14 cellular contexts compared by ENCODE assay signal in the genomic region with DNA sequence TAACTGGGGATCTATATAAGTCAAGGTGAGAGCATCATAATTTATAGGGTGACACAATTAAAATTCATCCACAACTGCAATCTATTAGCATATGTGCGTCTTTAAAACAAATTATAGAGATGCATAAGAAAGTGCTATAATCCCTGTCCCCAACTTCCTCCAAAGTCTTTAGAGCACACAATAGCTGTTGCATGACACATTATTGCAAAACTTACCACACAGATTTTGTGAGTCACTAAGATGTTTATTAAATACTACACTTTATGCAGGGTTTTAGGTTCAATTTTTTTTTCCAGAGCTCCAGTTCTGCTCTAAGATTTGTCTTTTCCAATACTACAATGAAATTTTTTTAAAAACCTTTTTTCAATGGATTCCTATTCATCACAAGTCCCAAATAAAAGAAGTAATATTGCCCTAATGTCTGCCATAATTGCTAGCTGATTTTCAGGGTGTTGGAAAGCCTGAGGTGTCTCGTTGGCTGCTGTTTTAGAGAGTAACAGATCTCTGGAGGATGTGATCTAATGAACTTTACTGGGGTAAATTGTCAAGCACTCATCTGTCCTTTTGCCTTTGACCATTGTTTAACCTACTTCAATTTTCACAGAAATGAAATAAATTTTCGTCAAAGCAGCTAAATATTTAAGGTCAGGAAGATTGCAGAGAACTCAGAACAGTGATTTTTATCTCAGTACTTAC.
DNase-seq lines count a peak whose midpoint lies in the region; TF ChIP-seq lines count a peak whose summit lies in the region.
"Had no signal": no experiment of that assay in that cellular context is flagged by ENCODE, and none has a peak within 500 bp of the region (broad histone marks: within the 10 kb centered on the region; RNA-seq: fewer than 3 reads in every experiment).

No MANE protein-coding gene starts in this region.

- H3K4me3 ChIP-seq in AG09309 (ENCODE audit: control insufficient read depth, low read depth, low read length), result no peak overlapping the region
- no peak overlapping the region for H3K4me3 ChIP-seq in foreskin fibroblast (ENCODE audit: low read depth in 1 of 2, low read length in 2 of 2)
- H3K4me3 ChIP-seq: lung, psoas muscle, testis had no signal

- TF ChIP-seq CTCF in AG09309 (IDR thresholded peaks at IDR 0.05; ENCODE audit: control insufficient read depth, insufficient read depth, low read depth, low read length, missing control alignments), result no peak
- TF ChIP-seq CTCF in foreskin fibroblast (IDR thresholded peaks at IDR 0.05; ENCODE audit: low read depth, low read length), result no peak

- DNase-seq in AG09309 (ENCODE audit: low read depth) (peak; percentile 46), Kasumi-1 (lab: John Stamatoyannopoulos, UW) (peak; percentile 12 to 40), amniotic epithelial cell (ENCODE audit: low read depth) (peak; percentile 2), foreskin fibroblast (peak; percentile 51 to 55), ecto neural progenitor cell (ENCODE audit: low spot score) (no peak), occipital lobe (lab: John Stamatoyannopoulos, UW) (no peak)
- no peak for DNase-seq in activated T-cell treated with anti-CD3 and anti-CD28 coated beads, Interleukin-2, amount 50 U/mL, for 48 hours
- no peak for DNase-seq in stimulated activated CD4-positive, alpha-beta T cell treated with anti-CD3 and anti-CD28 coated beads, Interleukin-2, amount 100 ng/mL, for 48 hours
- DNase-seq: activated CD8-positive, alpha-beta T cell treated with anti-CD3 and anti-CD28 coated beads for 36 hours; naive thymus-derived CD8-positive, alpha-beta T cell; NCI-H1048; psoas muscle; testis had no signal

Comparison
In these comparisons a context has a peak if more than half of its experiments do, and no peak if none do; other contexts are left out.
1. DNase-seq: peak in AG09309 (single experiment), Kasumi-1 (2 of 2), amniotic epithelial cell (single experiment) and foreskin fibroblast (2 of 2); none in activated T-cell treated with anti-CD3 and anti-CD28 coated beads, Interleukin-2, amount 50 U/mL, for 48 hours (0 of 2), ecto neural progenitor cell (single experiment), stimulated activated CD4-positive, alpha-beta T cell treated with anti-CD3 and anti-CD28 coated beads, Interleukin-2, amount 100 ng/mL, for 48 hours (0 of 2) and occipital lobe (single experiment).